Comparison of ENCODE assay signal across 17 cellular contexts in the genomic region with DNA sequence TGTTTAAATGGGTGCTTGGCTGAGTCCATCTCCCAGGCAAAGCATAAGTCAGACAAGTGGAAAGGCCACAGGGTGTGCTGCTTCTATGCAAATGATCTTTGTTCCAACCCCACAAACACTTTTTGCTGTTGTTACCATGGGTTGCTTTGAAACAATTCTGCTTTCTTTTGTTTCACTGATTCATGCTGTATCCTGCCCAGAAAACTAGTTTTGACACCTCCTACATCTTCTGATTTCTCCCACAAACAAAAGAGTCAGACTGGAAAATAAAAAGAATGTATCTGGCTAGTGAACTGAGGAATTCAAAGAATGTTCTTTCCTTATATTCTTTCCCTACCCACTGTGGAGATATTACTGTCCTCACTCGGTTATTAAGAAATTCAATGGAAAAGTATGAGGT.
A peak's percentile ranks its signal among the peaks of the same experiment; 100 is the strongest.
DNase-seq lines count a peak whose midpoint lies in the region; ATAC-seq and TF ChIP-seq lines count a peak whose summit lies in the region.
"Had no signal": no experiment of that assay in that cellular context is flagged by ENCODE, and none has a peak within 500 bp of the region (broad histone marks: within the 10 kb centered on the region; RNA-seq: fewer than 3 reads in every experiment).

No MANE protein-coding gene starts in this region.

- H3K9me3 Mint-ChIP-seq in stimulated activated naive B cell treated with anti-CD40 and anti-IgM and Interleukin-4, amounts not matched to agents 10 μg/mL and 1 μg/mL and 100 μg/mL, for 72 hours: no peaks in the 10 kb centered on the region

- H3K9ac ChIP-seq in adipocyte (ENCODE audit: low read length): no peak overlapping the region

- H3K36me3 ChIP-seq in adipocyte (ENCODE audit: control insufficient read depth, insufficient read depth, low read length, severe bottlenecking) (no peaks in the 10 kb centered on the region), BE2C (no peaks in the 10 kb centered on the region)

- H3K4me3 ChIP-seq in adipocyte (ENCODE audit: low read length) (no peak overlapping the region), BE2C (ENCODE audit: low read depth, low read length) (no peak overlapping the region)

- no peak for TF ChIP-seq CTCF in BE2C (IDR thresholded peaks at IDR 0.05; ENCODE audit: low read depth, low read length)

- H3K9me3 ChIP-seq in adipocyte (ENCODE audit: control insufficient read depth, low read length) (no peaks in the 10 kb centered on the region), BE2C (no peaks in the 10 kb centered on the region)

- DNase-seq in NCI-H146 (lab: John Stamatoyannopoulos, UW) (peak; percentile 12), NCI-H146 treated with DMSO at 0.1 percent for 48 hours (lab: John Stamatoyannopoulos, UW; ENCODE audit: unreplicated experiment) (no peak), adipocyte (ENCODE audit: low read depth) (peak; percentile 3), foreskin melanocyte (peak; percentile 85), superior temporal gyrus (ENCODE audit: extremely low spot score) (peak; percentile 45), BE2C (no peak)
- DNase-seq in stimulated activated naive B cell treated with anti-CD40 and anti-IgM and Interleukin-4, amounts not matched to agents 10 μg/mL and 1 μg/mL and 100 μg/mL, for 72 hours: no peak
- DNase-seq: activated CD4-positive, alpha-beta T cell treated with anti-CD3 and anti-CD28 coated beads for 36 hours; caudate nucleus; head of caudate nucleus; kidney; naive B cell; NCI-H187 treated with DMSO at 0.1 percent for 48 hours; SHP77; stimulated activated CD4-positive, alpha-beta T cell treated with anti-CD3 and anti-CD28 coated beads, Interleukin-15, amount 100 ng/mL, for 24 hours had no signal

- no peaks in the 10 kb centered on the region for H3K4me1 Mint-ChIP-seq in stimulated activated naive B cell treated with anti-CD40 and anti-IgM and Interleukin-4, amounts not matched to agents 10 μg/mL and 1 μg/mL and 100 μg/mL, for 72 hours
- H3K4me1 Mint-ChIP-seq: activated naive CD4-positive, alpha-beta T cell treated with anti-CD3 and anti-CD28 coated beads, Interleukin-2, amount 50 U/mL, for 24 hours; naive B cell had no signal

- H3K4me1 ChIP-seq in adipocyte (ENCODE audit: control insufficient read depth, insufficient read depth, low read length) (peaks cover 25% of the 10 kb centered on the region), BE2C (no peaks in the 10 kb centered on the region)

- H3K27me3 ChIP-seq in adipocyte (replicated peaks; ENCODE audit: control insufficient read depth, insufficient read depth, low read length) (no peaks in the 10 kb centered on the region), BE2C (peaks cover 11% of the 10 kb centered on the region)

- H3K27ac Mint-ChIP-seq in stimulated activated naive B cell treated with anti-CD40 and anti-IgM and Interleukin-4, amounts not matched to agents 10 μg/mL and 1 μg/mL and 100 μg/mL, for 72 hours: no peak overlapping the region
- H3K27ac Mint-ChIP-seq: activated CD4-positive, alpha-beta T cell treated with anti-CD3 and anti-CD28 coated beads for 36 hours; activated naive CD4-positive, alpha-beta T cell treated with anti-CD3 and anti-CD28 coated beads, Interleukin-2, amount 50 U/mL, for 24 hours; naive B cell had no signal

- no peaks in the 10 kb centered on the region for H3K36me3 Mint-ChIP-seq in stimulated activated naive B cell treated with anti-CD40 and anti-IgM and Interleukin-4, amounts not matched to agents 10 μg/mL and 1 μg/mL and 100 μg/mL, for 72 hours
- H3K36me3 Mint-ChIP-seq: activated naive CD4-positive, alpha-beta T cell treated with anti-CD3 and anti-CD28 coated beads, Interleukin-2, amount 50 U/mL, for 24 hours; naive B cell had no signal

- no peak for ATAC-seq in HG02678 (IDR thresholded peaks at IDR 0.05; ENCODE audit: unreplicated experiment)
- no peak for ATAC-seq in stimulated activated naive B cell treated with anti-CD40 and anti-IgM and Interleukin-4, amounts not matched to agents 10 μg/mL and 1 μg/mL and 100 μg/mL, for 72 hours (replicated peaks)
- ATAC-seq: activated CD4-positive, alpha-beta T cell treated with anti-CD3 and anti-CD28 coated beads for 36 hours had no signal

- H3K27me3 Mint-ChIP-seq in stimulated activated naive B cell treated with anti-CD40 and anti-IgM and Interleukin-4, amounts not matched to agents 10 μg/mL and 1 μg/mL and 100 μg/mL, for 72 hours: peaks cover 50 to 64% of the 10 kb centered on the region in 2 donors

- no peak overlapping the region for H3K4me3 Mint-ChIP-seq in stimulated activated naive B cell treated with anti-CD40 and anti-IgM and Interleukin-4, amounts not matched to agents 10 μg/mL and 1 μg/mL and 100 μg/mL, for 72 hours
- H3K4me3 Mint-ChIP-seq: activated CD4-positive, alpha-beta T cell treated with anti-CD3 and anti-CD28 coated beads for 36 hours; activated naive CD4-positive, alpha-beta T cell treated with anti-CD3 and anti-CD28 coated beads, Interleukin-2, amount 50 U/mL, for 24 hours; naive B cell had no signal

Comparison
In these comparisons a context has a peak if more than half of its experiments do, and no peak if none do; other contexts are left out.
1. DNase-seq: peak in NCI-H146 (single experiment), adipocyte (single experiment), foreskin melanocyte (single experiment) and superior temporal gyrus (single experiment); none in NCI-H146 treated with DMSO at 0.1 percent for 48 hours (single experiment), BE2C (single experiment) and stimulated activated naive B cell treated with anti-CD40 and anti-IgM and Interleukin-4, amounts not matched to agents 10 μg/mL and 1 μg/mL and 100 μg/mL, for 72 hours (single experiment).